25 cellular contexts compared by ENCODE assay signal in genomic region chr2:86118130-86118529, GRCh38.
"Had no signal": no experiment of that assay in that cellular context is flagged by ENCODE, and none has a peak within 500 bp of the region (broad histone marks: within the 10 kb centered on the region; RNA-seq: fewer than 3 reads in every experiment).

No MANE protein-coding gene starts in this region.

- H3K27ac Mint-ChIP-seq: activated CD8-positive, alpha-beta memory T cell treated with anti-CD3 and anti-CD28 coated beads, Interleukin-2, amount 10 ng/mL, durations not matched to agents 7 days and 5 days; activated naive CD4-positive, alpha-beta T cell treated with anti-CD3 and anti-CD28 coated beads, Interleukin-2, amount 10 ng/mL, durations not matched to agents 7 days and 5 days; activated naive CD8-positive, alpha-beta T cell treated with anti-CD3 and anti-CD28 coated beads, Interleukin-2, amount 10 ng/mL, durations not matched to agents 7 days and 5 days; activated T-cell treated with anti-CD3 and anti-CD28 coated beads, Interleukin-2, amount 50 U/mL, for 24 hours; activated T-helper 17 cell treated with anti-CD3 and anti-CD28 coated beads, Interleukin-2, amount 50 U/mL, for 72 hours had no signal

- H3K4me1 Mint-ChIP-seq: activated naive CD4-positive, alpha-beta T cell treated with anti-CD3 and anti-CD28 coated beads, Interleukin-2, amount 10 ng/mL, durations not matched to agents 7 days and 5 days; activated T-helper 17 cell treated with anti-CD3 and anti-CD28 coated beads, Interleukin-2, amount 50 U/mL, for 72 hours had no signal

- H3K9me3 Mint-ChIP-seq: activated naive CD4-positive, alpha-beta T cell treated with anti-CD3 and anti-CD28 coated beads, Interleukin-2, amount 10 ng/mL, durations not matched to agents 7 days and 5 days; activated naive CD8-positive, alpha-beta T cell treated with anti-CD3 and anti-CD28 coated beads, Interleukin-2, amount 10 ng/mL, durations not matched to agents 7 days and 5 days; activated T-cell treated with anti-CD3 and anti-CD28 coated beads, Interleukin-2, amount 50 U/mL, for 24 hours; activated T-helper 17 cell treated with anti-CD3 and anti-CD28 coated beads, Interleukin-2, amount 50 U/mL, for 72 hours had no signal

- ATAC-seq: activated CD8-positive, alpha-beta memory T cell treated with anti-CD3 and anti-CD28 coated beads, Interleukin-2, amount 10 ng/mL, durations not matched to agents 7 days and 5 days; activated T-helper 17 cell treated with anti-CD3 and anti-CD28 coated beads, Interleukin-2, amount 50 U/mL, for 72 hours; SK-N-SH treated with all-trans-retinoic acid at 6 μM for 48 hours had no signal

- H3K4me3 Mint-ChIP-seq: activated CD8-positive, alpha-beta memory T cell treated with anti-CD3 and anti-CD28 coated beads, Interleukin-2, amount 10 ng/mL, durations not matched to agents 7 days and 5 days; activated naive CD4-positive, alpha-beta T cell treated with anti-CD3 and anti-CD28 coated beads, Interleukin-2, amount 10 ng/mL, durations not matched to agents 7 days and 5 days; activated naive CD8-positive, alpha-beta T cell treated with anti-CD3 and anti-CD28 coated beads, Interleukin-2, amount 10 ng/mL, durations not matched to agents 7 days and 5 days; activated T-cell treated with anti-CD3 and anti-CD28 coated beads, Interleukin-2, amount 50 U/mL, for 24 hours; activated T-helper 17 cell treated with anti-CD3 and anti-CD28 coated beads, Interleukin-2, amount 50 U/mL, for 72 hours had no signal

- H3K27me3 Mint-ChIP-seq: activated CD8-positive, alpha-beta memory T cell treated with anti-CD3 and anti-CD28 coated beads, Interleukin-2, amount 10 ng/mL, durations not matched to agents 7 days and 5 days; activated naive CD4-positive, alpha-beta T cell treated with anti-CD3 and anti-CD28 coated beads, Interleukin-2, amount 10 ng/mL, durations not matched to agents 7 days and 5 days; activated naive CD8-positive, alpha-beta T cell treated with anti-CD3 and anti-CD28 coated beads, Interleukin-2, amount 10 ng/mL, durations not matched to agents 7 days and 5 days; activated T-cell treated with anti-CD3 and anti-CD28 coated beads, Interleukin-2, amount 50 U/mL, for 24 hours; activated T-helper 17 cell treated with anti-CD3 and anti-CD28 coated beads, Interleukin-2, amount 50 U/mL, for 72 hours had no signal

- DNase-seq: activated CD4-positive, alpha-beta T cell treated with anti-CD3 and anti-CD28 coated beads, Interleukin-2, amount 50 U/mL, for 48 hours; activated CD4-positive, CD25-positive, alpha-beta regulatory T cell; activated CD8-positive, alpha-beta memory T cell treated with anti-CD3 and anti-CD28 coated beads, Interleukin-2, amount 10 ng/mL, durations not matched to agents 7 days and 5 days; activated gamma-delta T cell treated with Interleukin-2 at 50 U/mL for 16 hours; activated naive CD4-positive, alpha-beta T cell treated with anti-CD3 and anti-CD28 coated beads, Interleukin-2, amount 10 ng/mL, durations not matched to agents 7 days and 5 days; activated naive CD8-positive, alpha-beta T cell treated with anti-CD3 and anti-CD28 coated beads, Interleukin-2, amount 10 ng/mL, durations not matched to agents 7 days and 5 days; activated T-cell treated with anti-CD3 and anti-CD28 coated beads, Interleukin-2, amount 50 U/mL, for 24 hours; aorta; caudate nucleus; MG63; MV-4-11; NCI-H1092 treated with DMSO at 0.1 percent for 48 hours; NCI-H1417 treated with DMSO at 0.1 percent for 48 hours; NCI-H1694; NCI-H2029 treated with DMSO at 0.1 percent for 48 hours; NCI-H345; NCI-H510A; NCI-H69; NK-92 treated with Interleukin-12 subunit alpha and Interleukin-12 subunit beta, amount 100 ng/mL, for 24 hours; Peyer's patch; SHP77; SW 1271; T-helper 9 cell had no signal
